Comparison of ENCODE assay signal across 24 cellular contexts in genomic region chrX:112846787-112847186, GRCh38. TPM values are rescaled to one million over a fixed set of nuclear protein-coding genes. Genes with fewer than 3 reads are reported as not detected.
A peak's percentile ranks its signal among the peaks of the same experiment; 100 is the strongest.
DNase-seq lines count a peak whose midpoint lies in the region; ATAC-seq, FAIRE-seq and TF ChIP-seq lines count a peak whose summit lies in the region.
"Had no signal": no experiment of that assay in that cellular context is flagged by ENCODE, and none has a peak within 500 bp of the region (broad histone marks: within the 10 kb centered on the region; RNA-seq: fewer than 3 reads in every experiment).

No MANE protein-coding gene starts in this region.

- FAIRE-seq in astrocyte (lab: Jason Lieb, UNC): peak; percentile 85
- FAIRE-seq: G401.6, HTR-8/SVneo, K562 had no signal

- TF ChIP-seq CTCF in astrocyte (IDR thresholded peaks at IDR 0.05; ENCODE audit: insufficient read depth, low read depth, low read length): no peak
- TF ChIP-seq CTCF in nephron (IDR thresholded peaks at IDR 0.05; ENCODE audit: unreplicated experiment in 3 of 3): no peak
- TF ChIP-seq CTCF in progenitor cell of endocrine pancreas (IDR thresholded peaks at IDR 0.05; ENCODE audit: unreplicated experiment): no peak

- H3K9me3 ChIP-seq in astrocyte (ENCODE audit: insufficient read depth, low read depth, low read length): no peaks in the 10 kb centered on the region
- H3K9me3 ChIP-seq: SJSA1 had no signal

- no peaks in the 10 kb centered on the region for H3K79me2 ChIP-seq in astrocyte (ENCODE audit: insufficient read depth, low read length)

- peaks cover 3% of the 10 kb centered on the region for H3K4me1 ChIP-seq in astrocyte (ENCODE audit: insufficient read depth, low read length)
- H3K4me1 ChIP-seq: SJSA1 had no signal

- peaks cover 2% of the 10 kb centered on the region for H3K4me1 Mint-ChIP-seq in astrocyte (ENCODE audit: low read depth, unreplicated experiment)
- peaks cover 78% of the 10 kb centered on the region for H3K4me1 Mint-ChIP-seq in nephron
- H3K4me1 Mint-ChIP-seq in progenitor cell of endocrine pancreas (ENCODE audit: low read depth): peaks cover 75% of the 10 kb centered on the region

- POLR2A ChIA-PET in HEK293T (lab: Yijun Ruan, JAX): no interaction called here

- DNase-seq in HEK293T (ENCODE audit: extremely low spot score): no peak
- DNase-seq in astrocyte (ENCODE audit: low read depth): no peak
- DNase-seq in progenitor cell of endocrine pancreas (ENCODE audit: low spot score, unreplicated experiment): no peak
- no peak for DNase-seq in DMS53 (lab: John Stamatoyannopoulos, UW)
- no peak for DNase-seq in NCI-H774 (lab: John Stamatoyannopoulos, UW)
- no peak for DNase-seq in NCI-H1694 (lab: John Stamatoyannopoulos, UW)
- DNase-seq: C1 segment of cervical spinal cord; CD4-positive, alpha-beta memory T cell; COR-L47; Kasumi-1; NCI-H1105 treated with DMSO at 0.1 percent for 48 hours; NCI-H146; NCI-H2029; NCI-H446 treated with DMSO at 0.1 percent for 48 hours; NCI-H526; Right ventricle myocardium superior; RPMI8226 had no signal

- H4K20me1 ChIP-seq in astrocyte (ENCODE audit: insufficient read depth, low read length): no peaks in the 10 kb centered on the region

- no peak overlapping the region for H3K27ac ChIP-seq in astrocyte (ENCODE audit: low read depth, low read length)
- H3K27ac ChIP-seq: SJSA1 had no signal

- H3K9me3 Mint-ChIP-seq in astrocyte (ENCODE audit: unreplicated experiment) (no peaks in the 10 kb centered on the region), nephron (no peaks in the 10 kb centered on the region), progenitor cell of endocrine pancreas (ENCODE audit: low read depth) (peaks cover 3% of the 10 kb centered on the region)
- H3K9me3 Mint-ChIP-seq: CD4-positive, alpha-beta memory T cell had no signal

- H3K9ac ChIP-seq in astrocyte (ENCODE audit: low read length): no peak overlapping the region

- no peak overlapping the region for H3K4me3 Mint-ChIP-seq in astrocyte (ENCODE audit: unreplicated experiment)
- peak overlapping the region; percentile 2 to 35 (median 27) for H3K4me3 Mint-ChIP-seq in nephron
- no peak overlapping the region for H3K4me3 Mint-ChIP-seq in progenitor cell of endocrine pancreas (ENCODE audit: low read depth)
- H3K4me3 Mint-ChIP-seq: CD4-positive, alpha-beta memory T cell had no signal

- no peak for ATAC-seq in GM21529 (IDR thresholded peaks at IDR 0.05; ENCODE audit: unreplicated experiment)
- ATAC-seq: HCT116, K562 had no signal

- no peaks in the 10 kb centered on the region for H3K36me3 ChIP-seq in astrocyte (ENCODE audit: insufficient read depth, low read length)
- H3K36me3 ChIP-seq: SJSA1 had no signal

- H2AFZ ChIP-seq in astrocyte (ENCODE audit: low read depth, low read length): no peak overlapping the region

- H3K36me3 Mint-ChIP-seq in astrocyte (ENCODE audit: low read depth, unreplicated experiment) (no peaks in the 10 kb centered on the region), nephron (ENCODE audit: low read depth) (no peaks in the 10 kb centered on the region), progenitor cell of endocrine pancreas (ENCODE audit: insufficient read depth) (no peaks in the 10 kb centered on the region)
- H3K36me3 Mint-ChIP-seq: CD4-positive, alpha-beta memory T cell had no signal

- CTCF ChIA-PET in HEK293T (lab: Yijun Ruan, JAX): no interaction called here

- H3K27ac Mint-ChIP-seq in astrocyte (ENCODE audit: unreplicated experiment): no peak overlapping the region
- peak overlapping the region; percentile 95 to 100 (median 98) for H3K27ac Mint-ChIP-seq in nephron
- peak overlapping the region; percentile 95 for H3K27ac Mint-ChIP-seq in progenitor cell of endocrine pancreas
- H3K27ac Mint-ChIP-seq: CD4-positive, alpha-beta memory T cell had no signal

- H3K27me3 ChIP-seq in astrocyte (ENCODE audit: insufficient read depth, low read length): no peaks in the 10 kb centered on the region
- H3K27me3 ChIP-seq: SJSA1 had no signal

- H3K4me3 ChIP-seq in astrocyte (ENCODE audit: insufficient read depth, low read depth, low read length): no peak overlapping the region
- H3K4me3 ChIP-seq: K562, SJSA1 had no signal

- no peak overlapping the region for H3K4me2 ChIP-seq in astrocyte (ENCODE audit: low read length)

- H3K27me3 Mint-ChIP-seq in astrocyte (ENCODE audit: low read depth, unreplicated experiment): no peaks in the 10 kb centered on the region
- H3K27me3 Mint-ChIP-seq in nephron (ENCODE audit: low read depth): peaks cover 4% of the 10 kb centered on the region
- no peaks in the 10 kb centered on the region for H3K27me3 Mint-ChIP-seq in progenitor cell of endocrine pancreas
- H3K27me3 Mint-ChIP-seq: CD4-positive, alpha-beta memory T cell had no signal

TF ChIP-seq in HEK293T, 16 proteins besides CTCF, POLR2A, EP300 and RAD21:
- no peak for TF ChIP-seq NFRKB (IDR thresholded peaks at IDR 0.05)
- no peak for TF ChIP-seq FOXA1 (IDR thresholded peaks at IDR 0.05)
- no peak for TF ChIP-seq CTBP1 (IDR thresholded peaks at IDR 0.05; ENCODE audit: borderline replicate concordance)
- no peak for TF ChIP-seq SP1 (IDR thresholded peaks at IDR 0.05)
- TF ChIP-seq PKNOX1 (IDR thresholded peaks at IDR 0.05): peak; percentile 74; the same call in 1 of the 2 replicates
- TF ChIP-seq ARNT (IDR thresholded peaks at IDR 0.05): no peak
- TF ChIP-seq FOXM1 (IDR thresholded peaks at IDR 0.05; ENCODE audit: borderline replicate concordance): no peak
- no peak for TF ChIP-seq ZNF384 (IDR thresholded peaks at IDR 0.05)

RNA-seq across cellular contexts. Expression of gene AMOT, which starts 6.2 kb away (rescaled TPM):
- total RNA-seq in astrocyte: 16.7 and 36.9 TPM in 2 replicates
- total RNA-seq in progenitor cell of endocrine pancreas: 444 and 494 TPM in 2 replicates

Comparison
In these comparisons a context has a peak if more than half of its experiments do, and no peak if none do; other contexts are left out.
1. H3K4me3 Mint-ChIP-seq: peak in nephron (3 of 3); none in astrocyte (single experiment) and progenitor cell of endocrine pancreas (single experiment).
2. RNA of gene AMOT, which starts 6.2 kb away (total RNA-seq): 444 to 494 TPM in progenitor cell of endocrine pancreas; 16.7 to 36.9 TPM in astrocyte; every median in the first group is over 10 times any median in the second.